8 cellular contexts compared by ENCODE assay signal in genomic region chr20:63708301-63709148, GRCh38. TPM values are rescaled to one million over a fixed set of nuclear protein-coding genes. Genes with fewer than 3 reads are reported as not detected.
DNase-seq lines count a peak whose midpoint lies in the region; ATAC-seq and TF ChIP-seq lines count a peak whose summit lies in the region.

No MANE protein-coding gene starts in this region.

- H3K27me3 Mint-ChIP-seq in activated naive CD4-positive, alpha-beta T cell treated with anti-CD3 and anti-CD28 coated beads, Interleukin-2, amount 50 U/mL, for 24 hours = no peaks in the 10 kb centered on the region

- peak overlapping the region; percentile 17 for H3K27ac Mint-ChIP-seq in activated naive CD4-positive, alpha-beta T cell treated with anti-CD3 and anti-CD28 coated beads, Interleukin-2, amount 50 U/mL, for 24 hours

- H3K79me2 ChIP-seq in SK-N-SH (ENCODE audit: insufficient read depth) = peaks cover 87% of the 10 kb centered on the region

- peaks cover 4% of the 10 kb centered on the region for H3F3A ChIP-seq in SK-N-SH (replicated peaks; ENCODE audit: insufficient read depth)

- no peaks in the 10 kb centered on the region for H3K27me3 ChIP-seq in SK-N-SH (ENCODE audit: insufficient read depth)
- no peaks in the 10 kb centered on the region for H3K27me3 ChIP-seq in right cardiac atrium (ENCODE audit: control insufficient read depth, insufficient read depth)
- no peaks in the 10 kb centered on the region for H3K27me3 ChIP-seq in sigmoid colon

- H2AFZ ChIP-seq in SK-N-SH (ENCODE audit: low read depth) = no peak overlapping the region

- 66% methylated on average over 26 of the region's 67 CpGs for WGBS in SK-N-SH (ENCODE audit: low lambda C conversion rate)
- 20% methylated on average over 67 of the region's 67 CpGs for WGBS in right cardiac atrium
- WGBS in sigmoid colon, 2 donors = 17 to 24% methylated on average over 67 of the region's 67 CpGs

- peaks cover 25% of the 10 kb centered on the region for H3K36me3 Mint-ChIP-seq in activated naive CD4-positive, alpha-beta T cell treated with anti-CD3 and anti-CD28 coated beads, Interleukin-2, amount 50 U/mL, for 24 hours

- DNase-seq in SK-N-SH (peak; percentile 12), right cardiac atrium (peak; percentile 28 to 72 (median 60)), sigmoid colon (peak; percentile 68), DMS153 treated with DMSO at 0.1 percent for 48 hours (lab: John Stamatoyannopoulos, UW; ENCODE audit: unreplicated experiment) (no peak)

- TF ChIP-seq POLR2A in sigmoid colon (IDR thresholded peaks at IDR 0.05) = no peak

- POLR2A ChIA-PET in SK-N-SH (lab: Yijun Ruan, JAX) = interaction anchor here (0.6 to 2.6 kb wide), 11 partner anchors 11 to 272 kb away, joined by 3 to 22 read pairs (median 3); partner anchors contain the start of genes RTEL1, SAMD10, STMN3 and TNFRSF6B

- H3K9me3 ChIP-seq in SK-N-SH (peaks cover 7% of the 10 kb centered on the region), right cardiac atrium (ENCODE audit: control insufficient read depth, low read length) (no peaks in the 10 kb centered on the region), sigmoid colon (no peaks in the 10 kb centered on the region)

- H3K9me3 Mint-ChIP-seq in activated naive CD4-positive, alpha-beta T cell treated with anti-CD3 and anti-CD28 coated beads, Interleukin-2, amount 50 U/mL, for 24 hours = no peaks in the 10 kb centered on the region

- H3K4me1 Mint-ChIP-seq in activated naive CD4-positive, alpha-beta T cell treated with anti-CD3 and anti-CD28 coated beads, Interleukin-2, amount 50 U/mL, for 24 hours = peaks cover 56% of the 10 kb centered on the region

- CTCF ChIA-PET in SK-N-SH (lab: Yijun Ruan, JAX) = interaction anchor here (0.9 to 1.6 kb wide), 4 partner anchors 13 to 265 kb away, joined by 3 to 4 read pairs (median 4); no protein-coding TSS in a partner anchor

- H3K9me2 ChIP-seq in SK-N-SH = no peaks in the 10 kb centered on the region

- H3K4me3 ChIP-seq in SK-N-SH (ENCODE audit: low read depth in 2 of 2, low read length in 1 of 2) (peak overlapping the region; percentile 70 to 90), right cardiac atrium (ENCODE audit: low read length) (peak overlapping the region; percentile 70), sigmoid colon (peak overlapping the region; percentile 60 to 92 (median 78))

- TF ChIP-seq CTCF in SK-N-SH (IDR thresholded peaks at IDR 0.05) (no peak), sigmoid colon (IDR thresholded peaks at IDR 0.05) (no peak)

- H3K36me3 ChIP-seq in SK-N-SH (replicated peaks in 1 of 2; ENCODE audit: control insufficient read depth in 1 of 2, insufficient read depth in 2 of 2, low read length in 1 of 2) (peaks cover 43 to 59% of the 10 kb centered on the region in 2 experiments), sigmoid colon (peaks cover 0 to 78% (median 16%) of the 10 kb centered on the region in 4 donors)

- TF ChIP-seq EP300 in SK-N-SH (IDR thresholded peaks at IDR 0.05; ENCODE audit: borderline replicate concordance in 1 of 2, low read depth in 1 of 2, low read length in 1 of 2) = no peak
- TF ChIP-seq EP300 in sigmoid colon (IDR thresholded peaks at IDR 0.05) = no peak

- intact Hi-C loops in right cardiac atrium (cut with DNase I) (no loop called here), sigmoid colon (cut with DNase I) (loop anchor here (5.0 kb wide), 1 partner anchor 51 kb away; the partner anchor contains the start of gene RTEL1)

- TF ChIP-seq RAD21 in SK-N-SH (IDR thresholded peaks at IDR 0.05; ENCODE audit: low read length) = no peak

- 0 out of 2 replicates have a peak, but pooled peaks cover 3% of the 10 kb centered on the region for H4K20me1 ChIP-seq in SK-N-SH (ENCODE audit: insufficient read depth)

- H3K4me1 ChIP-seq in SK-N-SH (ENCODE audit: control insufficient read depth in 1 of 2, insufficient read depth in 2 of 2, low read depth in 1 of 2, low read length in 1 of 2) (peaks cover 0 to 20% of the 10 kb centered on the region in 2 experiments; a peak in 1 of 4 replicates), right cardiac atrium (ENCODE audit: control insufficient read depth, insufficient read depth, low read length) (peaks cover 13% of the 10 kb centered on the region), sigmoid colon (peaks cover 0 to 29% (median 25%) of the 10 kb centered on the region in 4 donors)

- H3K4me3 Mint-ChIP-seq in activated naive CD4-positive, alpha-beta T cell treated with anti-CD3 and anti-CD28 coated beads, Interleukin-2, amount 50 U/mL, for 24 hours = peak overlapping the region; percentile 86

- peak overlapping the region; percentile 92 for H3K4me2 ChIP-seq in SK-N-SH

- H3K9ac ChIP-seq in SK-N-SH = peak overlapping the region; percentile 89

- H3K27ac ChIP-seq in SK-N-SH (ENCODE audit: low read depth in 2 of 2, low read length in 1 of 2) = peak overlapping the region in 1 of 2 experiments; percentile 53; a peak in 2 of 4 replicates
- H3K27ac ChIP-seq in right cardiac atrium (ENCODE audit: low read length) = peak overlapping the region; percentile 33
- H3K27ac ChIP-seq in sigmoid colon = peak overlapping the region; percentile 87 to 93 (median 91)

- ATAC-seq in SK-N-SH treated with all-trans-retinoic acid at 6 μM for 48 hours (no peak), HG03139 (IDR thresholded peaks at IDR 0.05; ENCODE audit: unreplicated experiment) (peak; percentile 21), right cardiac atrium (no peak), HG02973 (IDR thresholded peaks at IDR 0.05; ENCODE audit: unreplicated experiment) (no peak)

TF ChIP-seq in SK-N-SH, 30 proteins besides CTCF, POLR2A, EP300 and RAD21 (continues in another document):
- TF ChIP-seq CHD2 (IDR thresholded peaks at IDR 0.05; ENCODE audit: low read length, partially characterized antibody) = no peak
- TF ChIP-seq, protein P1, sequence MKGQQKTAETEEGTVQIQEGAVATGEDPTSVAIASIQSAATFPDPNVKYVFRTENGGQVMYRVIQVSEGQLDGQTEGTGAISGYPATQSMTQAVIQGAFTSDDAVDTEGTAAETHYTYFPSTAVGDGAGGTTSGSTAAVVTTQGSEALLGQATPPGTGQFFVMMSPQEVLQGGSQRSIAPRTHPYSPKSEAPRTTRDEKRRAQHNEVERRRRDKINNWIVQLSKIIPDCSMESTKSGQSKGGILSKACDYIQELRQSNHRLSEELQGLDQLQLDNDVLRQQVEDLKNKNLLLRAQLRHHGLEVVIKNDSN (IDR thresholded peaks at IDR 0.05; ENCODE audit: borderline replicate concordance, low read depth) = no peak
- no peak for TF ChIP-seq YY1 (IDR thresholded peaks at IDR 0.05; ENCODE audit: low read depth)
- no peak for TF ChIP-seq MXI1 (IDR thresholded peaks at IDR 0.05; ENCODE audit: low read depth, low read length)

TF ChIP-seq in SK-N-SH treated with all-trans-retinoic acid at 6 μM for 48 hours, 23 proteins besides CTCF, POLR2A, EP300 and RAD21:
- TF ChIP-seq ISL1 (CRISPR knock-in tag; IDR thresholded peaks at IDR 0.05) (no peak), ZC3H10 (CRISPR knock-in tag; IDR thresholded peaks at IDR 0.05) (no peak), CREB5 (CRISPR knock-in tag; IDR thresholded peaks at IDR 0.05; ENCODE audit: low read depth) (no peak)

RNA-seq across cellular contexts. Expression of gene ZGPAT, which starts 0.7 kb away (rescaled TPM):
- polyA plus RNA-seq in SK-N-SH (2012; rRNA removed) (33.7 and 36.8 TPM in 2 replicates), right cardiac atrium (29.5 TPM), sigmoid colon (10 to 100 TPM; 24.0 to 44.9 (median 30.5) TPM)
- 9.8 and 14.3 TPM in 2 replicates for polyA plus RNA-seq in SK-N-SH (2012; cell fraction: cytosol; rRNA removed)
- polyA plus RNA-seq in SK-N-SH (2012; cell fraction: nucleus; rRNA removed) = 152 and 206 TPM in 2 replicates
- total RNA-seq in right cardiac atrium (10 to 100 TPM; 14.5 to 19.6 (median 16.8) TPM), sigmoid colon (10 to 100 TPM; 18.5 to 22.5 (median 19.6) TPM)

RNA-seq across cellular contexts. Expression of gene ARFRP1, which starts 0.7 kb away (rescaled TPM):
- 65.4 and 72.8 TPM in 2 replicates for polyA plus RNA-seq in SK-N-SH (2012; rRNA removed)
- polyA plus RNA-seq in SK-N-SH (2012; cell fraction: cytosol; rRNA removed) = 47.9 and 57.4 TPM in 2 replicates
- 132 and 145 TPM in 2 replicates for polyA plus RNA-seq in SK-N-SH (2012; cell fraction: nucleus; rRNA removed)
- 10 to 100 TPM; 40.1 to 49.7 (median 44.3) TPM for total RNA-seq in right cardiac atrium
- polyA plus RNA-seq in right cardiac atrium = 38.7 TPM
- total RNA-seq in sigmoid colon = 10 to 100 TPM; 26.8 to 38.7 (median 28.8) TPM
- 10 to 100 TPM; 39.1 to 70.2 (median 45.6) TPM for polyA plus RNA-seq in sigmoid colon

RNA-seq across cellular contexts. Expression of gene TNFRSF6B, which starts 12.1 kb away (rescaled TPM):
- polyA plus RNA-seq in SK-N-SH (2012; rRNA removed) (8.2 and 9.4 TPM in 2 replicates), right cardiac atrium (2.7 TPM), sigmoid colon (100 to 1,000 TPM in 1 of 3 donors, 1 to 10 TPM in 2; 1.2 to 186 (median 4.8) TPM)
- polyA plus RNA-seq in SK-N-SH (2012; cell fraction: cytosol; rRNA removed) = 3.6 and 6.1 TPM in 2 replicates
- 18.3 and 28.9 TPM in 2 replicates for polyA plus RNA-seq in SK-N-SH (2012; cell fraction: nucleus; rRNA removed)
- total RNA-seq in right cardiac atrium (1 to 10 TPM in 2 of 4 donors, under 1 TPM in 1, not detected in 1; 0.23 to 1.4 (median 1.1) TPM), sigmoid colon (10 to 100 TPM in 1 of 4 donors, 1 to 10 TPM in 3; 1.8 to 45.5 (median 4.2) TPM)

RNA-seq across cellular contexts. Expression of gene LIME1, which starts 27.9 kb away (rescaled TPM):
- polyA plus RNA-seq in SK-N-SH (2012; rRNA removed) (10.9 and 12.3 TPM in 2 replicates), right cardiac atrium (2.7 TPM), sigmoid colon (10 to 100 TPM in 1 of 3 donors, 1 to 10 TPM in 1, not detected in 1; 4.8 to 35.3 TPM)
- polyA plus RNA-seq in SK-N-SH (2012; cell fraction: cytosol; rRNA removed) = 1.0 and 2.1 TPM in 2 replicates
- 118 and 180 TPM in 2 replicates for polyA plus RNA-seq in SK-N-SH (2012; cell fraction: nucleus; rRNA removed)
- total RNA-seq in right cardiac atrium (1 to 10 TPM; 2.1 to 2.9 (median 2.7) TPM), sigmoid colon (1 to 10 TPM; 4.6 to 7.8 (median 6.4) TPM)

RNA-seq across cellular contexts. Expression of gene SLC2A4RG, which starts 31.1 kb away (rescaled TPM):
- polyA plus RNA-seq in SK-N-SH (2012; rRNA removed) = 75.5 and 90.9 TPM in 2 replicates
- polyA plus RNA-seq in SK-N-SH (2012; cell fraction: cytosol; rRNA removed) = 31.3 and 46.7 TPM in 2 replicates
- polyA plus RNA-seq in SK-N-SH (2012; cell fraction: nucleus; rRNA removed) = 338 and 518 TPM in 2 replicates
- 10 to 100 TPM; 42.7 to 69.1 (median 50.1) TPM for total RNA-seq in right cardiac atrium
- 39.2 TPM for polyA plus RNA-seq in right cardiac atrium
- total RNA-seq in sigmoid colon = 10 to 100 TPM; 25.2 to 78.2 (median 54.5) TPM
- polyA plus RNA-seq in sigmoid colon = 10 to 100 TPM; 19.7 to 33.0 (median 33.0) TPM
